ENCODE assay signal across 1 cellular context in the genomic region with DNA sequence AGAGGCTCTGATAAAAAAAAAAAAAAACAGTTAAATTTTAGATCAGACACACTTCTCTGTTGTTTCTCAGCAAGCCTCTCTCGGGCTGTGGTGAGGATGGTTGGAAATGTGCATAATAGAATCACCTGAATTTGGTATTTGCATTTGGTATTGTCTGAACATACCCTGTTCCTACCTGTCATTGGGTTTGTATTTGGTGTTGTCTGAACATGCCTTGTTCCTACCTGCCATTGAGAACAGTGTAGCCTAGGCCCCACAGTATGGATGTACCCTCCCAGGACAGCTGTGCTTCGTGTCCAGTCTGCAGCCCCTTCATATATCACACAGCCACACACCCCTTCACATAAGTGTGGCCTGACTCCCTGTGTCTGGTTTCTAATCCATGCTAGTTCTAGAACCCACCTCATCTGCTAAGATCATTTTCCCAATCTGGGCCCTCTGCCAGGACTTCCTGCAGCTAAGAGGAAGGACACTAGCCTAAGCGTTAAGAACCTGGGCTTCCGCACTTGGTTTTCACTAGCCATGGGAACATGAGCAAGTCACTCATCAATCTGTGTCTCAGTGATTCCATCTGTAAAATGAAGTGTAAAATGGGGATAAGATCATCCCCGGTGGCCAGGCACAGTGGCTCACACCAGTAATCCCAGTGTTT.
TF ChIP-seq lines count a peak whose summit lies in the region.

No MANE protein-coding gene starts in this region.

TF ChIP-seq in IMR-90, 13 proteins besides CTCF, POLR2A, EP300 and RAD21:
- TF ChIP-seq RFX5 (IDR thresholded peaks at IDR 0.05; ENCODE audit: low read depth, low read length), result no peak
- TF ChIP-seq RCOR1 (IDR thresholded peaks at IDR 0.05; ENCODE audit: insufficient replicate concordance, low read length), result no peak
- TF ChIP-seq FOS (IDR thresholded peaks at IDR 0.05; ENCODE audit: low read depth, low read length), result no peak
- TF ChIP-seq ELK1 (IDR thresholded peaks at IDR 0.05; ENCODE audit: borderline replicate concordance, low read depth, low read length), result no peak
- TF ChIP-seq CHD1 (IDR thresholded peaks at IDR 0.05; ENCODE audit: low read depth, low read length), result no peak
